21 cellular contexts compared by ENCODE assay signal in the genomic region with DNA sequence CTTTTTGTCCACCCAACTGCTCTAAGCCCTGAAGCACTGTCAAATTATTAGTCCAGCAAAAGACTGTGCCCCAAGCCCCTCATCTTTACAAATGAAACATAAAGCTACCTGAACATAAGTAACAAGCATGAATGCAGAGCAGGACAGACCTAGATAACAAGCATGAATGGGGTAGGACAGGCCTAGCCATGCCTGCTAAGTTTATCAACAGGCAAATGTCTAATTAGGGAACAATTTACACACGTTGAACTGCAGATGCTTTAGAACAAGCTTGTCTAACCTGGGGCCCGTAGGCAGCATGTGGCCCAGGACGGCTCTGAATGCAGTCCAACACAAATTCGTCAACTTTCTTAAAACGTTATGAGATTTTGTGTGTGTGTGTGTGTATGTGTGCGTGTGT.
"Had no signal": no experiment of that assay in that cellular context is flagged by ENCODE, and none has a peak within 500 bp of the region (broad histone marks: within the 10 kb centered on the region; RNA-seq: fewer than 3 reads in every experiment).

No MANE protein-coding gene starts in this region.

- H3K27ac Mint-ChIP-seq: activated CD4-positive, alpha-beta T cell treated with anti-CD3 and anti-CD28 coated beads, Interleukin-2, amount 10 ng/mL, durations not matched to agents 24 days and 14 days; activated CD8-positive, alpha-beta T cell treated with anti-CD3 and anti-CD28 coated beads, Interleukin-2, amount 10 ng/mL, durations not matched to agents 7 days and 5 days; activated naive CD4-positive, alpha-beta T cell treated with anti-CD3 and anti-CD28 coated beads, Interleukin-2, amount 50 U/mL, for 72 hours; activated T-cell treated with anti-CD3 and anti-CD28 coated beads, Interleukin-2, amount 50 U/mL, for 72 hours; mesothelial cell of epicardium; stimulated activated memory B cell treated with anti-CD40 and anti-IgM and Interleukin-4, amounts not matched to agents 10 μg/mL and 1 μg/mL and 100 μg/mL, for 72 hours had no signal

- H3K27me3 Mint-ChIP-seq: activated CD4-positive, alpha-beta T cell treated with anti-CD3 and anti-CD28 coated beads, Interleukin-2, amount 10 ng/mL, durations not matched to agents 24 days and 14 days; central memory CD8-positive, alpha-beta T cell; stimulated activated memory B cell treated with anti-CD40 and anti-IgM and Interleukin-4, amounts not matched to agents 10 μg/mL and 1 μg/mL and 100 μg/mL, for 72 hours had no signal

- H3K4me3 Mint-ChIP-seq: activated CD4-positive, alpha-beta T cell treated with anti-CD3 and anti-CD28 coated beads, Interleukin-2, amount 10 ng/mL, durations not matched to agents 24 days and 14 days; activated CD8-positive, alpha-beta T cell treated with anti-CD3 and anti-CD28 coated beads, Interleukin-2, amount 10 ng/mL, durations not matched to agents 7 days and 5 days; activated T-cell treated with anti-CD3 and anti-CD28 coated beads, Interleukin-2, amount 50 U/mL, for 72 hours; central memory CD8-positive, alpha-beta T cell; mesothelial cell of epicardium; stimulated activated memory B cell treated with anti-CD40 and anti-IgM and Interleukin-4, amounts not matched to agents 10 μg/mL and 1 μg/mL and 100 μg/mL, for 72 hours had no signal

- H3K27ac ChIP-seq: heart right ventricle, thyroid gland had no signal

- H3K9me3 ChIP-seq: heart right ventricle, thyroid gland had no signal

- H3K9me3 Mint-ChIP-seq: activated naive CD4-positive, alpha-beta T cell treated with anti-CD3 and anti-CD28 coated beads, Interleukin-2, amount 50 U/mL, for 72 hours; activated T-cell treated with anti-CD3 and anti-CD28 coated beads, Interleukin-2, amount 50 U/mL, for 72 hours; central memory CD8-positive, alpha-beta T cell; stimulated activated memory B cell treated with anti-CD40 and anti-IgM and Interleukin-4, amounts not matched to agents 10 μg/mL and 1 μg/mL and 100 μg/mL, for 72 hours had no signal

- H3K27me3 ChIP-seq: heart right ventricle, thyroid gland had no signal

- DNase-seq: activated CD4-positive, alpha-beta T cell treated with anti-CD3 and anti-CD28 coated beads, Interleukin-2, amount 10 ng/mL, durations not matched to agents 24 days and 14 days; activated CD4-positive, CD25-positive, alpha-beta regulatory T cell; activated CD8-positive, alpha-beta memory T cell treated with anti-CD3 and anti-CD28 coated beads, Interleukin-2, amount 50 U/mL, for 48 hours; activated CD8-positive, alpha-beta T cell treated with anti-CD3 and anti-CD28 coated beads, Interleukin-2, amount 10 ng/mL, durations not matched to agents 7 days and 5 days; activated gamma-delta T cell; activated T-cell treated with anti-CD3 and anti-CD28 coated beads, Interleukin-2, amount 50 U/mL, for 72 hours; amniotic stem cell; cortex of kidney; effector CD8-positive, alpha-beta T cell; heart right ventricle; left cardiac atrium; stimulated activated CD4-positive, alpha-beta T cell treated with anti-CD3 and anti-CD28 coated beads, Interleukin-2, amount 100 ng/mL, for 48 hours; T-helper 2 cell; thyroid gland had no signal

- ATAC-seq: activated CD8-positive, alpha-beta T cell treated with anti-CD3 and anti-CD28 coated beads, Interleukin-2, amount 10 ng/mL, durations not matched to agents 7 days and 5 days; activated naive CD4-positive, alpha-beta T cell treated with anti-CD3 and anti-CD28 coated beads, Interleukin-2, amount 50 U/mL, for 72 hours; activated T-cell treated with anti-CD3 and anti-CD28 coated beads, Interleukin-2, amount 50 U/mL, for 72 hours; left cardiac atrium; stimulated activated memory B cell treated with anti-CD40 and anti-IgM and Interleukin-4, amounts not matched to agents 10 μg/mL and 1 μg/mL and 100 μg/mL, for 72 hours had no signal

- FAIRE-seq: frontal cortex, TTC549 had no signal

- H3K4me3 ChIP-seq: heart right ventricle, lung, thyroid gland had no signal
